ENCODE assay signal across 13 cellular contexts in the genomic region with DNA sequence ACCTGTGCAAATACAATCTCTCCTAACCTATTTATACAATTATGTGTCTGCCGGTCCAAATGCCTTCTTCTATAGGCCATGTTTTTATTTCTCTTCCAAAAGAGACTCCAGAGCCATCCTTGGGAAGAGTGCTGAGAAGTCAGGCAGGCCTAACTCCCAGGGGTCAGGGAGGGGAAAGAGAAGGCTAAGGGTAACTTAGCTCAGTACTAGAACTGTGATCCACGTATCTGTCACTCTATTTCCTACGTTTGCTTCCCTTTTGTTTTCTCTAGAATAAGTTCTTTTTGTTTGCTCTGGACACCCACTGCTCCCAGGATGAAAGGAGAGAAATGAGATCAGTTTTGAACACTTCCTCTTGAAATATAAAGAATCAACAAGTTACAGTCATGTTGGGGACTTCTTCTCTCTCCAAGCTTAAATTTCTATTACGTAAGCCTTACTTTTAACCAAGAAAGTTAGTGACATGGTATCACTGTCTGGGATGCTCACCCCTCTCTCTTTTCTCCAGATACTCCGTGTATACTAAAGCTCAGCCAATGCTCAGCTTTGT.
DNase-seq lines count a peak whose midpoint lies in the region; ATAC-seq and TF ChIP-seq lines count a peak whose summit lies in the region.
"Had no signal": no experiment of that assay in that cellular context is flagged by ENCODE, and none has a peak within 500 bp of the region (broad histone marks: within the 10 kb centered on the region; RNA-seq: fewer than 3 reads in every experiment).

No MANE protein-coding gene starts in this region.

- no peaks in the 10 kb centered on the region for H3K36me3 ChIP-seq in MM.1S (replicated peaks; ENCODE audit: insufficient read depth, low read length)
- H3K36me3 ChIP-seq: neutrophil, tibial artery had no signal

- peaks cover under 1% of the 10 kb centered on the region; the same call in 1 of the 2 replicates for H3K4me1 ChIP-seq in MM.1S (ENCODE audit: low read length)

- H3F3A ChIP-seq in MM.1S (ENCODE audit: insufficient read depth, low read length), result no peaks in the 10 kb centered on the region

- peak overlapping the region; percentile 97 for H3K27ac Mint-ChIP-seq in activated T-cell treated with anti-CD3 and anti-CD28 coated beads, Interleukin-2, amount 50 U/mL, for 72 hours
- H3K27ac Mint-ChIP-seq in central memory CD8-positive, alpha-beta T cell (ENCODE audit: low read depth), result peak overlapping the region; percentile 94
- peak overlapping the region; percentile 88 for H3K27ac Mint-ChIP-seq in stimulated activated memory B cell treated with anti-CD40 and anti-IgM and Interleukin-4, amounts not matched to agents 10 μg/mL and 1 μg/mL and 100 μg/mL, for 72 hours

- H3K9me2 ChIP-seq in MM.1S (replicated peaks; ENCODE audit: insufficient read depth, low read length), result no peaks in the 10 kb centered on the region

- DNase-seq in activated T-cell treated with anti-CD3 and anti-CD28 coated beads, Interleukin-2, amount 50 U/mL, for 72 hours, result no peak
- no peak for DNase-seq in activated T-cell treated with anti-CD3 and anti-CD28 coated beads, Interleukin-2, amount 50 U/mL, for 48 hours
- DNase-seq in MV-4-11 (lab: John Stamatoyannopoulos, UW), result peak; percentile 76
- no peak for DNase-seq in central memory CD8-positive, alpha-beta T cell (ENCODE audit: low spot score in 2 of 2)
- no peak for DNase-seq in NAMALWA (ENCODE audit: low spot score)
- no peak for DNase-seq in MM.1S
- DNase-seq in stimulated activated CD4-positive, alpha-beta T cell treated with anti-CD3 and anti-CD28 coated beads, Interleukin-4, amount 100 ng/mL, for 24 hours, result no peak
- DNase-seq: aorta, NCI-H2029, tibial artery had no signal

- peak overlapping the region; percentile 86 to 90 for H3K4me3 Mint-ChIP-seq in activated T-cell treated with anti-CD3 and anti-CD28 coated beads, Interleukin-2, amount 50 U/mL, for 72 hours
- peak overlapping the region; percentile 82 for H3K4me3 Mint-ChIP-seq in central memory CD8-positive, alpha-beta T cell
- H3K4me3 Mint-ChIP-seq in stimulated activated memory B cell treated with anti-CD40 and anti-IgM and Interleukin-4, amounts not matched to agents 10 μg/mL and 1 μg/mL and 100 μg/mL, for 72 hours, result peak overlapping the region; percentile 29

- no peaks in the 10 kb centered on the region for H4K20me1 ChIP-seq in MM.1S (ENCODE audit: insufficient read depth, low read length)

- no peak for ATAC-seq in activated T-cell treated with anti-CD3 and anti-CD28 coated beads, Interleukin-2, amount 50 U/mL, for 72 hours (replicated peaks in 1 of 2)
- peak; percentile 30 for ATAC-seq in central memory CD8-positive, alpha-beta T cell (replicated peaks; ENCODE audit: extremely low read depth, poor library complexity, severe bottlenecking)
- peak; percentile 32 for ATAC-seq in stimulated activated memory B cell treated with anti-CD40 and anti-IgM and Interleukin-4, amounts not matched to agents 10 μg/mL and 1 μg/mL and 100 μg/mL, for 72 hours

- no peak overlapping the region for H3K27ac ChIP-seq in MM.1S (ENCODE audit: low read length)
- H3K27ac ChIP-seq: epithelial cell of prostate, neutrophil, tibial artery had no signal

- no peaks in the 10 kb centered on the region for H3K9me3 Mint-ChIP-seq in activated T-cell treated with anti-CD3 and anti-CD28 coated beads, Interleukin-2, amount 50 U/mL, for 72 hours
- H3K9me3 Mint-ChIP-seq in central memory CD8-positive, alpha-beta T cell, result no peaks in the 10 kb centered on the region
- no peaks in the 10 kb centered on the region for H3K9me3 Mint-ChIP-seq in stimulated activated memory B cell treated with anti-CD40 and anti-IgM and Interleukin-4, amounts not matched to agents 10 μg/mL and 1 μg/mL and 100 μg/mL, for 72 hours

- H3K27me3 Mint-ChIP-seq in activated T-cell treated with anti-CD3 and anti-CD28 coated beads, Interleukin-2, amount 50 U/mL, for 72 hours (ENCODE audit: low read depth), result no peaks in the 10 kb centered on the region
- no peaks in the 10 kb centered on the region for H3K27me3 Mint-ChIP-seq in central memory CD8-positive, alpha-beta T cell
- H3K27me3 Mint-ChIP-seq in stimulated activated memory B cell treated with anti-CD40 and anti-IgM and Interleukin-4, amounts not matched to agents 10 μg/mL and 1 μg/mL and 100 μg/mL, for 72 hours, result no peaks in the 10 kb centered on the region

- no peaks in the 10 kb centered on the region for H3K9me3 ChIP-seq in MM.1S (replicated peaks; ENCODE audit: insufficient read depth, low read length)
- H3K9me3 ChIP-seq: neutrophil, tibial artery had no signal

- peaks cover 66% of the 10 kb centered on the region for H3K4me1 Mint-ChIP-seq in activated T-cell treated with anti-CD3 and anti-CD28 coated beads, Interleukin-2, amount 50 U/mL, for 72 hours (ENCODE audit: low read depth)
- H3K4me1 Mint-ChIP-seq in central memory CD8-positive, alpha-beta T cell, result peaks cover 60% of the 10 kb centered on the region
- peaks cover 83% of the 10 kb centered on the region for H3K4me1 Mint-ChIP-seq in stimulated activated memory B cell treated with anti-CD40 and anti-IgM and Interleukin-4, amounts not matched to agents 10 μg/mL and 1 μg/mL and 100 μg/mL, for 72 hours

- peaks cover 40 to 58% of the 10 kb centered on the region in 2 donors for H3K36me3 Mint-ChIP-seq in activated T-cell treated with anti-CD3 and anti-CD28 coated beads, Interleukin-2, amount 50 U/mL, for 72 hours (ENCODE audit: insufficient read depth in 2 of 2)
- H3K36me3 Mint-ChIP-seq in central memory CD8-positive, alpha-beta T cell (ENCODE audit: insufficient read depth), result peaks cover 75% of the 10 kb centered on the region
- no peaks in the 10 kb centered on the region for H3K36me3 Mint-ChIP-seq in stimulated activated memory B cell treated with anti-CD40 and anti-IgM and Interleukin-4, amounts not matched to agents 10 μg/mL and 1 μg/mL and 100 μg/mL, for 72 hours

- H3K4me3 ChIP-seq in MM.1S (ENCODE audit: low read length), result no peak overlapping the region
- H3K4me3 ChIP-seq: tibial artery had no signal

- H3K4me2 ChIP-seq in MM.1S (ENCODE audit: low read depth, low read length), result no peak overlapping the region

- no peaks in the 10 kb centered on the region for H3K79me2 ChIP-seq in MM.1S (ENCODE audit: low read length)

- H2AFZ ChIP-seq in MM.1S (ENCODE audit: low read length), result no peak overlapping the region

- no peak overlapping the region for H3K9ac ChIP-seq in MM.1S (ENCODE audit: low read length)

- no peaks in the 10 kb centered on the region for H3K27me3 ChIP-seq in MM.1S (replicated peaks; ENCODE audit: insufficient read depth, low read length)
- H3K27me3 ChIP-seq: neutrophil, tibial artery had no signal

- TF ChIP-seq CTCF in MM.1S (IDR thresholded peaks at IDR 0.05; ENCODE audit: low read length), result no peak

Comparison
In these comparisons a context has a peak if more than half of its experiments do, and no peak if none do; other contexts are left out.
1. ATAC-seq: peak in central memory CD8-positive, alpha-beta T cell (single experiment) and stimulated activated memory B cell treated with anti-CD40 and anti-IgM and Interleukin-4, amounts not matched to agents 10 μg/mL and 1 μg/mL and 100 μg/mL, for 72 hours (single experiment); none in activated T-cell treated with anti-CD3 and anti-CD28 coated beads, Interleukin-2, amount 50 U/mL, for 72 hours (0 of 2).
2. H3K4me3 Mint-ChIP-seq: peak in every context shown above with its lines; median percentile 88 in activated T-cell treated with anti-CD3 and anti-CD28 coated beads, Interleukin-2, amount 50 U/mL, for 72 hours; 82 in central memory CD8-positive, alpha-beta T cell; 29 in stimulated activated memory B cell treated with anti-CD40 and anti-IgM and Interleukin-4, amounts not matched to agents 10 μg/mL and 1 μg/mL and 100 μg/mL, for 72 hours.
3. Peak in every context shown above with its lines, with median percentiles within 50 percentile points of each other: H3K27ac Mint-ChIP-seq.